8 cellular contexts compared by ENCODE assay signal in genomic region chr2:85772019-85772745, GRCh38. TPM values are rescaled to one million over a fixed set of nuclear protein-coding genes. Genes with fewer than 3 reads are reported as not detected.
DNase-seq lines count a peak whose midpoint lies in the region; ATAC-seq and TF ChIP-seq lines count a peak whose summit lies in the region.

No MANE protein-coding gene starts in this region.

- H3K27ac Mint-ChIP-seq in nephron (peak overlapping the region; percentile 95 to 98 (median 98)), immature natural killer cell (no peak overlapping the region)
- no peak overlapping the region for H3K27ac Mint-ChIP-seq in CD4-positive, alpha-beta memory T cell

- H3K9me3 Mint-ChIP-seq in nephron = no peaks in the 10 kb centered on the region
- no peaks in the 10 kb centered on the region for H3K9me3 Mint-ChIP-seq in immature natural killer cell
- peaks cover 0 to 2% (median 0%) of the 10 kb centered on the region in 8 donors for H3K9me3 Mint-ChIP-seq in CD4-positive, alpha-beta memory T cell

- no peaks in the 10 kb centered on the region for H3K36me3 ChIP-seq in CD4-positive, alpha-beta memory T cell (ENCODE audit: insufficient read depth, low read length)

- H3K36me3 Mint-ChIP-seq in nephron (ENCODE audit: low read depth) = no peaks in the 10 kb centered on the region
- H3K36me3 Mint-ChIP-seq in immature natural killer cell = no peaks in the 10 kb centered on the region
- H3K36me3 Mint-ChIP-seq in CD4-positive, alpha-beta memory T cell = no peaks in the 10 kb centered on the region

- intact Hi-C loops in CD4-positive, alpha-beta memory T cell (cut with micrococcal nuclease) = no loop called here

- H3K4me3 Mint-ChIP-seq in nephron (peak overlapping the region; percentile 53 to 72 (median 62)), immature natural killer cell (peak overlapping the region in 1 of 5 donors; percentile 33)
- no peak overlapping the region for H3K4me3 Mint-ChIP-seq in CD4-positive, alpha-beta memory T cell

- no peak overlapping the region for H3K27ac ChIP-seq in CD4-positive, alpha-beta memory T cell (ENCODE audit: low read depth, low read length)

- H3K27me3 Mint-ChIP-seq in nephron (ENCODE audit: low read depth) = peaks cover 7% of the 10 kb centered on the region
- H3K27me3 Mint-ChIP-seq in immature natural killer cell (ENCODE audit: low read depth in 3 of 3) = peaks cover 3 to 8% (median 6%) of the 10 kb centered on the region in 3 donors
- H3K27me3 Mint-ChIP-seq in CD4-positive, alpha-beta memory T cell = peaks cover 21 to 29% of the 10 kb centered on the region in 2 donors

- H3K4me1 Mint-ChIP-seq in nephron = peaks cover 79% of the 10 kb centered on the region
- H3K4me1 Mint-ChIP-seq in immature natural killer cell = peaks cover 2 to 6% of the 10 kb centered on the region in 2 donors
- no peaks in the 10 kb centered on the region for H3K4me1 Mint-ChIP-seq in CD4-positive, alpha-beta memory T cell

- no peak overlapping the region for H3K4me3 ChIP-seq in fibroblast of the aortic adventitia (ENCODE audit: low read depth, low read length)
- H3K4me3 ChIP-seq in CD4-positive, alpha-beta memory T cell (ENCODE audit: low read length in 2 of 2) = no peak overlapping the region

- H3K4me1 ChIP-seq in CD4-positive, alpha-beta memory T cell (ENCODE audit: insufficient read depth, low read length) = no peaks in the 10 kb centered on the region

- DNase-seq in AG08395 (ENCODE audit: low spot score) (peak; percentile 97), LoVo (ENCODE audit: low spot score) (peak; percentile 76), fibroblast of the aortic adventitia (ENCODE audit: low read depth) (peak; percentile 100), immature natural killer cell (no peak), GM20000 (ENCODE audit: low spot score) (no peak)
- DNase-seq in CD4-positive, alpha-beta memory T cell = no peak

- CTCF ChIA-PET in CD4-positive, alpha-beta memory T cell (lab: Charles Lee; ENCODE audit: partially characterized antibody) = interaction anchor here (1.2 kb wide), 1 partner anchor 44 kb away, joined by 3 read pairs; no protein-coding TSS in a partner anchor

- no peaks in the 10 kb centered on the region for H3K27me3 ChIP-seq in CD4-positive, alpha-beta memory T cell (ENCODE audit: insufficient read depth, low read length)

- no peaks in the 10 kb centered on the region for H3K9me3 ChIP-seq in CD4-positive, alpha-beta memory T cell (ENCODE audit: control insufficient read depth in 1 of 2, low read length in 2 of 2)

- ATAC-seq in SK-N-SH treated with all-trans-retinoic acid at 6 μM for 48 hours = peak; percentile 85

- TF ChIP-seq CTCF in fibroblast of the aortic adventitia (IDR thresholded peaks at IDR 0.05; ENCODE audit: insufficient read depth, low read length) = peak; percentile 35
- peak; percentile 10 to 42 (median 36) for TF ChIP-seq CTCF in nephron (IDR thresholded peaks at IDR 0.05; ENCODE audit: unreplicated experiment in 3 of 3)
- no peak for TF ChIP-seq CTCF in GM20000 (IDR thresholded peaks at IDR 0.05; ENCODE audit: extremely low read depth, missing control alignments)

- POLR2A ChIA-PET in CD4-positive, alpha-beta memory T cell (lab: Charles Lee; ENCODE audit: partially characterized antibody) = no interaction called here

TF ChIP-seq in SK-N-SH treated with all-trans-retinoic acid at 6 μM for 48 hours, 23 proteins besides CTCF, POLR2A, EP300 and RAD21 (continues in another document):
- TF ChIP-seq ZNF8 (CRISPR knock-in tag; IDR thresholded peaks at IDR 0.05) (no peak), GLIS3 (CRISPR knock-in tag; IDR thresholded peaks at IDR 0.05) (peak; percentile 48; the same call in 1 of the 2 replicates), ZC3H10 (CRISPR knock-in tag; IDR thresholded peaks at IDR 0.05) (no peak), ZNF565 (CRISPR knock-in tag; conservative IDR thresholded peaks at IDR 0.05; ENCODE audit: low read depth) (no peak), BACH2 (CRISPR knock-in tag; IDR thresholded peaks at IDR 0.05; ENCODE audit: borderline replicate concordance) (no peak), ZFP30 (CRISPR knock-in tag; IDR thresholded peaks at IDR 0.05) (no peak), PPARA (CRISPR knock-in tag; IDR thresholded peaks at IDR 0.05; ENCODE audit: borderline replicate concordance) (no peak), ARNTL (CRISPR knock-in tag; IDR thresholded peaks at IDR 0.05; ENCODE audit: borderline replicate concordance, low read depth) (no peak), CSDC2 (CRISPR knock-in tag; IDR thresholded peaks at IDR 0.05) (peak; percentile 91; the same call in 1 of the 2 replicates), ISL1 (CRISPR knock-in tag; IDR thresholded peaks at IDR 0.05) (peak; percentile 87), TCF4 (CRISPR knock-in tag; IDR thresholded peaks at IDR 0.05; ENCODE audit: borderline replicate concordance) (peak; percentile 98), OSR1 (CRISPR knock-in tag; IDR thresholded peaks at IDR 0.05) (no peak), TOX (CRISPR knock-in tag; IDR thresholded peaks at IDR 0.05; ENCODE audit: borderline replicate concordance) (peak; percentile 78), RARB (CRISPR knock-in tag; IDR thresholded peaks at IDR 0.05) (peak; percentile 87; the same call in 1 of the 2 replicates), SNAI2 (CRISPR knock-in tag; IDR thresholded peaks at IDR 0.05) (peak; percentile 58; the same call in 1 of the 2 replicates), ZNF70 (CRISPR knock-in tag; IDR thresholded peaks at IDR 0.05) (no peak), ZFP3 (CRISPR knock-in tag; IDR thresholded peaks at IDR 0.05) (peak; percentile 74; the same call in 1 of the 2 replicates), POU6F1 (CRISPR knock-in tag; IDR thresholded peaks at IDR 0.05; ENCODE audit: borderline replicate concordance, low read depth) (no peak)
- TF ChIP-seq, protein P1, sequence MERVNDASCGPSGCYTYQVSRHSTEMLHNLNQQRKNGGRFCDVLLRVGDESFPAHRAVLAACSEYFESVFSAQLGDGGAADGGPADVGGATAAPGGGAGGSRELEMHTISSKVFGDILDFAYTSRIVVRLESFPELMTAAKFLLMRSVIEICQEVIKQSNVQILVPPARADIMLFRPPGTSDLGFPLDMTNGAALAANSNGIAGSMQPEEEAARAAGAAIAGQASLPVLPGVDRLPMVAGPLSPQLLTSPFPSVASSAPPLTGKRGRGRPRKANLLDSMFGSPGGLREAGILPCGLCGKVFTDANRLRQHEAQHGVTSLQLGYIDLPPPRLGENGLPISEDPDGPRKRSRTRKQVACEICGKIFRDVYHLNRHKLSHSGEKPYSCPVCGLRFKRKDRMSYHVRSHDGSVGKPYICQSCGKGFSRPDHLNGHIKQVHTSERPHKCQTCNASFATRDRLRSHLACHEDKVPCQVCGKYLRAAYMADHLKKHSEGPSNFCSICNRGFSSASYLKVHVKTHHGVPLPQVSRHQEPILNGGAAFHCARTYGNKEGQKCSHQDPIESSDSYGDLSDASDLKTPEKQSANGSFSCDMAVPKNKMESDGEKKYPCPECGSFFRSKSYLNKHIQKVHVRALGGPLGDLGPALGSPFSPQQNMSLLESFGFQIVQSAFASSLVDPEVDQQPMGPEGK (CRISPR knock-in tag; IDR thresholded peaks at IDR 0.05; ENCODE audit: borderline replicate concordance) = peak; percentile 98
- TF ChIP-seq, protein P2, sequence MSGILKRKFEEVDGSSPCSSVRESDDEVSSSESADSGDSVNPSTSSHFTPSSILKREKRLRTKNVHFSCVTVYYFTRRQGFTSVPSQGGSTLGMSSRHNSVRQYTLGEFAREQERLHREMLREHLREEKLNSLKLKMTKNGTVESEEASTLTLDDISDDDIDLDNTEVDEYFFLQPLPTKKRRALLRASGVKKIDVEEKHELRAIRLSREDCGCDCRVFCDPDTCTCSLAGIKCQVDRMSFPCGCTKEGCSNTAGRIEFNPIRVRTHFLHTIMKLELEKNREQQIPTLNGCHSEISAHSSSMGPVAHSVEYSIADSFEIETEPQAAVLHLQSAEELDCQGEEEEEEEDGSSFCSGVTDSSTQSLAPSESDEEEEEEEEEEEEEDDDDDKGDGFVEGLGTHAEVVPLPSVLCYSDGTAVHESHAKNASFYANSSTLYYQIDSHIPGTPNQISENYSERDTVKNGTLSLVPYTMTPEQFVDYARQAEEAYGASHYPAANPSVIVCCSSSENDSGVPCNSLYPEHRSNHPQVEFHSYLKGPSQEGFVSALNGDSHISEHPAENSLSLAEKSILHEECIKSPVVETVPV (CRISPR knock-in tag; IDR thresholded peaks at IDR 0.05) = peak; percentile 30; the same call in 1 of the 2 replicates

RNA-seq across cellular contexts. Expression of gene ATOH8, which starts 18.4 kb away (rescaled TPM):
- total RNA-seq in fibroblast of the aortic adventitia (ENCODE audit: low replicate concordance) = 17.0 and 22.0 TPM in 2 replicates
- polyA plus RNA-seq in immature natural killer cell = not detected
- not detected for total RNA-seq in CD4-positive, alpha-beta memory T cell
- not detected for polyA plus RNA-seq in CD4-positive, alpha-beta memory T cell

Comparison
In these comparisons a context has a peak if more than half of its experiments do, and no peak if none do; other contexts are left out.
1. DNase-seq: peak in AG08395 (single experiment), LoVo (single experiment) and fibroblast of the aortic adventitia (single experiment); none in immature natural killer cell (0 of 3), CD4-positive, alpha-beta memory T cell (0 of 5) and GM20000 (single experiment).
2. H3K27ac Mint-ChIP-seq: peak in nephron (3 of 3); none in immature natural killer cell (0 of 6) and CD4-positive, alpha-beta memory T cell (0 of 7).
3. H3K4me3 Mint-ChIP-seq: peak in nephron (3 of 3); none in CD4-positive, alpha-beta memory T cell (0 of 8).
4. RNA of gene ATOH8, which starts 18.4 kb away (total RNA-seq): 17.0 to 22.0 TPM in fibroblast of the aortic adventitia; not detected in CD4-positive, alpha-beta memory T cell; every median in the first group is over 10 times any median in the second.